Comparison of ENCODE assay signal across 33 cellular contexts in genomic region chr5:24712047-24712446, GRCh38.
"Had no signal": no experiment of that assay in that cellular context is flagged by ENCODE, and none has a peak within 500 bp of the region (broad histone marks: within the 10 kb centered on the region; RNA-seq: fewer than 3 reads in every experiment).

No MANE protein-coding gene starts in this region.

- DNase-seq: Karpas-422, Kasumi-1, MG63, MM.1S, MV-4-11, NCI-H1048, NCI-H1092, NCI-H1092 treated with DMSO at 0.1 percent for 48 hours, NCI-H1105, NCI-H1105 treated with DMSO at 0.1 percent for 48 hours, NCI-H1417, NCI-H1417 treated with DMSO at 0.1 percent for 48 hours, NCI-H1436, NCI-H1436 treated with DMSO at 0.1 percent for 48 hours, NCI-H146, NCI-H1694, NCI-H1694 treated with DMSO at 0.1 percent for 48 hours, NCI-H187, NCI-H187 treated with DMSO at 0.1 percent for 48 hours, NCI-H1930, NCI-H2029, NCI-H2029 treated with DMSO at 0.1 percent for 48 hours, NCI-H2081, NCI-H2081 treated with DMSO at 0.1 percent for 48 hours, NCI-H2107, NCI-H2171, NCI-H2171 treated with DMSO at 0.1 percent for 48 hours, NCI-H2227 treated with DMSO at 0.1 percent for 48 hours, NCI-H226, NCI-H345, NCI-H446, NCI-H446 treated with DMSO at 0.1 percent for 48 hours, NCI-H510A had no signal
